Comparison of ENCODE assay signal across 8 cellular contexts in the genomic region with DNA sequence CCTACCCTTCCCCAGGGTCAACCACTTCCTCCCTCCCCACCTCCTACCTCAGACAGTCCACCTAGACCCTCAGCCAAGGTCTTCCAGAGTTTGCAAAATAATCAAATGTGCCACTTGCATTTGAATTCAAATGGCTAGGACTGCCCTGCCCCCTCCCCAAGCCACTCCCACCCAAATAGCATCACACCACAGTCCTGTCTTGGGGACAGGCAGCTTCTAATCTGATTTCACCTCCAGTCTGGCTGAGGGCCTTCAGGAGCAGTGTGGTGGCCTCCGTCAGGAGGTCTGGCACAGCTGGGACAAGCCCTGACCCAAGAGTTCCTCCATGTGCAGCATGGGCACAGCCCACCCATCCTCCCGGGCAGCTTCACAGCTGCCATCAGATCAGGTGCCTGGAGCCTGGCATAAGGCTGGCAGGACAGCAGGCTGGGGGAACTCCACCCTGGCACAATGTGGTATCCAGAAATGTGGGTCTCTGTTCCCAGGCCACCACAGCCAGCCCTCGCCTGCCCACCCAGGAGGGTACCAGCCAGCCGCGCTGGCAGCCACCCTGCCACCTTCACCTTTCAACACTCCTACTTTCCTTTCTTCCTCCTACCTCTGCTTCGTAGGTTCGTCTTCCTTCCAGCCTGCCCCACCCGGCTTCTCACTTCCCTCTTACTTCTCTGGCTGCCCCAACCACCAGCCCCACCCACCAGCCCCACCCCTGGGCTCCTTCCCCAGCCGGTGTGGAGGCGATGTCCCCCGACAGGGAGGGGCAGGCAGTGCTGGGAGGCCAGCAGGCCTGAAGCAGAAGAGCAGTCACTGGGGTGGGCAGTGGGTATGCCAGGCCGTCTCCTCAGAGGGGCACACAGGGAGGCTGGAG. TPM values are rescaled to one million over a fixed set of nuclear protein-coding genes. Genes with fewer than 3 reads are reported as not detected.
DNase-seq lines count a peak whose midpoint lies in the region; ATAC-seq lines count a peak whose summit lies in the region.

A gene with protein sequence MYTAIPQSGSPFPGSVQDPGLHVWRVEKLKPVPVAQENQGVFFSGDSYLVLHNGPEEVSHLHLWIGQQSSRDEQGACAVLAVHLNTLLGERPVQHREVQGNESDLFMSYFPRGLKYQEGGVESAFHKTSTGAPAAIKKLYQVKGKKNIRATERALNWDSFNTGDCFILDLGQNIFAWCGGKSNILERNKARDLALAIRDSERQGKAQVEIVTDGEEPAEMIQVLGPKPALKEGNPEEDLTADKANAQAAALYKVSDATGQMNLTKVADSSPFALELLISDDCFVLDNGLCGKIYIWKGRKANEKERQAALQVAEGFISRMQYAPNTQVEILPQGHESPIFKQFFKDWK (minus strand): TSS at position 648 of the 865 bp plus-strand sequence. CDS start 8,221 bp downstream, outside the sequence.

- peaks cover 0 to 13% of the 10 kb centered on the region in 2 donors for H3K27me3 Mint-ChIP-seq in effector memory CD8-positive, alpha-beta T cell
- peaks cover 6 to 9% of the 10 kb centered on the region in 2 donors for H3K27me3 Mint-ChIP-seq in natural killer cell treated with Interleukin-12 subunit alpha and Interleukin-12 subunit beta and Interleukin-15 and Interleukin-18, amount 100 ng/mL, for 72 hours

- peak within 1 kb of the TSS; percentile 69 to 88 for H3K27ac Mint-ChIP-seq in effector memory CD8-positive, alpha-beta T cell
- H3K27ac Mint-ChIP-seq in natural killer cell treated with Interleukin-12 subunit alpha and Interleukin-12 subunit beta and Interleukin-15 and Interleukin-18, amount 100 ng/mL, for 72 hours, result peak within 1 kb of the TSS in 1 of 2 donors; percentile 54

- H3K9me3 Mint-ChIP-seq in effector memory CD8-positive, alpha-beta T cell, result no peaks in the 10 kb centered on the region
- H3K9me3 Mint-ChIP-seq in natural killer cell treated with Interleukin-12 subunit alpha and Interleukin-12 subunit beta and Interleukin-15 and Interleukin-18, amount 100 ng/mL, for 72 hours, result no peaks in the 10 kb centered on the region

- H3K36me3 Mint-ChIP-seq in effector memory CD8-positive, alpha-beta T cell (ENCODE audit: insufficient read depth), result peaks cover 6% of the 10 kb centered on the region
- no peaks in the 10 kb centered on the region for H3K36me3 Mint-ChIP-seq in natural killer cell treated with Interleukin-12 subunit alpha and Interleukin-12 subunit beta and Interleukin-15 and Interleukin-18, amount 100 ng/mL, for 72 hours

- DNase-seq in stimulated activated CD4-positive, alpha-beta T cell treated with anti-CD3 and anti-CD28 coated beads, Interleukin-15, amount 100 ng/mL, for 24 hours, result peak; percentile 65
- DNase-seq in stimulated activated CD4-positive, alpha-beta T cell treated with anti-CD3 and anti-CD28 coated beads, Interleukin-1b, Interleukin-23, amount 100 ng/mL, for 48 hours, result no peak
- DNase-seq in T-helper 9 cell, result peak; percentile 28
- DNase-seq in effector memory CD8-positive, alpha-beta T cell, result peak in 1 of 3 experiments; percentile 18
- DNase-seq in natural killer cell treated with Interleukin-12 subunit alpha and Interleukin-12 subunit beta and Interleukin-15 and Interleukin-18, amount 100 ng/mL, for 72 hours (ENCODE audit: low spot score), result no peak

- peak; percentile 53 for ATAC-seq in HG03460 (IDR thresholded peaks at IDR 0.05; ENCODE audit: unreplicated experiment)
- peak; percentile 13 for ATAC-seq in effector memory CD8-positive, alpha-beta T cell (replicated peaks)
- peak in 1 of 2 donors; percentile 12 for ATAC-seq in natural killer cell treated with Interleukin-12 subunit alpha and Interleukin-12 subunit beta and Interleukin-15 and Interleukin-18, amount 100 ng/mL, for 72 hours
- ATAC-seq in GM19035 (IDR thresholded peaks at IDR 0.05; ENCODE audit: unreplicated experiment), result no peak
- no peak for ATAC-seq in GM18873 (IDR thresholded peaks at IDR 0.05; ENCODE audit: low FRiP score, unreplicated experiment)

- H3K4me1 Mint-ChIP-seq in effector memory CD8-positive, alpha-beta T cell (ENCODE audit: low read depth in 2 of 2), result peaks cover 37 to 44% of the 10 kb centered on the region in 2 donors
- H3K4me1 Mint-ChIP-seq in natural killer cell treated with Interleukin-12 subunit alpha and Interleukin-12 subunit beta and Interleukin-15 and Interleukin-18, amount 100 ng/mL, for 72 hours (ENCODE audit: low read depth in 2 of 2), result peaks cover 44 to 55% of the 10 kb centered on the region in 2 donors

- H3K4me3 Mint-ChIP-seq in effector memory CD8-positive, alpha-beta T cell, result peak within 1 kb of the TSS; percentile 66 to 82
- peak within 1 kb of the TSS; percentile 77 for H3K4me3 Mint-ChIP-seq in natural killer cell treated with Interleukin-12 subunit alpha and Interleukin-12 subunit beta and Interleukin-15 and Interleukin-18, amount 100 ng/mL, for 72 hours

RNA-seq across cellular contexts. Expression of the gene that starts here (rescaled TPM):
- total RNA-seq in natural killer cell treated with Interleukin-12 subunit alpha and Interleukin-12 subunit beta and Interleukin-15 and Interleukin-18, amount 100 ng/mL, for 72 hours, result 10 to 100 TPM in 1 of 2 donors, 1 to 10 TPM in 1; 8.4 to 12.9 TPM

Comparison
In these comparisons a context has a peak if more than half of its experiments do, and no peak if none do; other contexts are left out.
1. DNase-seq: peak in stimulated activated CD4-positive, alpha-beta T cell treated with anti-CD3 and anti-CD28 coated beads, Interleukin-15, amount 100 ng/mL, for 24 hours (single experiment) and T-helper 9 cell (single experiment); none in stimulated activated CD4-positive, alpha-beta T cell treated with anti-CD3 and anti-CD28 coated beads, Interleukin-1b, Interleukin-23, amount 100 ng/mL, for 48 hours (single experiment) and natural killer cell treated with Interleukin-12 subunit alpha and Interleukin-12 subunit beta and Interleukin-15 and Interleukin-18, amount 100 ng/mL, for 72 hours (single experiment).
2. ATAC-seq: peak in HG03460 (single experiment) and effector memory CD8-positive, alpha-beta T cell (single experiment); none in GM19035 (single experiment) and GM18873 (single experiment).